In the genomic region with DNA sequence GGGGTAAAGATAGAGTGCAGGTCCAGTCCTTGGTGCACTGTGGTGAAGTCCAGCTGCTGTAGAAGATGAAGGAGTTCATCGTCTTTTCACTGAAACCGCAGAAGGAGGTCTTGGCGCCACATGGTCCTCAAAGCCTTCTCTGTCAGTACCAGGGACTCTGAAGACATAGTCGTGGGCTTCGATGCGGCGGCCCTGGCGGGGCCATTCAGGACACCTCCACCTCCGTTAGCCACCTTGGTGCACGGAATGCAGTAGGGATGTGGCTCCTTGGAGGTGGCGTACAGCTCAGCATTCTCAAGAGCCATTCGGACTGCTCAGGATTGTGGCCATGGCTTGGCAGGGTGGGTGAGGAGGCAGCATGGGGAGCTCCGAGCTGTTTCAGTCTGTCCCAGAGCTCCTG, we compare ENCODE assay signal across 26 cellular contexts.
"Had no signal": no experiment of that assay in that cellular context is flagged by ENCODE, and none has a peak within 500 bp of the region (broad histone marks: within the 10 kb centered on the region; RNA-seq: fewer than 3 reads in every experiment).

No MANE protein-coding gene starts in this region.

- H2AFZ ChIP-seq: parathyroid adenoma had no signal

- H3K4me1 Mint-ChIP-seq: naive B cell; naive thymus-derived CD8-positive, alpha-beta T cell; nephron progenitor cell; neural crest cell; stimulated activated naive B cell treated with anti-CD40 and anti-IgM and Interleukin-4, amounts not matched to agents 10 μg/mL and 1 μg/mL and 100 μg/mL, for 72 hours had no signal

- H3K9me3 Mint-ChIP-seq: naive B cell; naive thymus-derived CD8-positive, alpha-beta T cell; nephron progenitor cell; neural crest cell; stimulated activated naive B cell treated with anti-CD40 and anti-IgM and Interleukin-4, amounts not matched to agents 10 μg/mL and 1 μg/mL and 100 μg/mL, for 72 hours had no signal

- H3K27me3 Mint-ChIP-seq: progenitor cell of endocrine pancreas; stimulated activated naive B cell treated with anti-CD40 and anti-IgM and Interleukin-4, amounts not matched to agents 10 μg/mL and 1 μg/mL and 100 μg/mL, for 72 hours had no signal

- H3K4me3 ChIP-seq: ovary, psoas muscle, right lobe of liver, sigmoid colon, stomach, thoracic aorta, thyroid gland, tibial nerve, upper lobe of left lung, uterus had no signal

- H3K27me3 ChIP-seq: ovary, right lobe of liver, sigmoid colon, thyroid gland, tibial nerve, upper lobe of left lung, uterus had no signal

- H3K36me3 ChIP-seq: ovary, right lobe of liver, sigmoid colon, stomach, thoracic aorta, thyroid gland, tibial nerve, upper lobe of left lung, uterus had no signal

- H3K36me3 Mint-ChIP-seq: naive B cell; naive thymus-derived CD8-positive, alpha-beta T cell; stimulated activated naive B cell treated with anti-CD40 and anti-IgM and Interleukin-4, amounts not matched to agents 10 μg/mL and 1 μg/mL and 100 μg/mL, for 72 hours had no signal

- H3K27ac Mint-ChIP-seq: naive B cell; naive thymus-derived CD8-positive, alpha-beta T cell; nephron progenitor cell; progenitor cell of endocrine pancreas; stimulated activated naive B cell treated with anti-CD40 and anti-IgM and Interleukin-4, amounts not matched to agents 10 μg/mL and 1 μg/mL and 100 μg/mL, for 72 hours had no signal

- DNase-seq: naive B cell; naive thymus-derived CD8-positive, alpha-beta T cell; nephron progenitor cell; occipital lobe; ovary; psoas muscle; right lobe of liver; sigmoid colon; small intestine; stimulated activated CD4-positive, alpha-beta T cell treated with anti-CD3 and anti-CD28 coated beads, Interleukin-15, amount 100 ng/mL, for 24 hours; stimulated activated CD4-positive, alpha-beta T cell treated with anti-CD3 and anti-CD28 coated beads, Interleukin-2, amount 100 ng/mL, for 24 hours; stimulated activated CD4-positive, alpha-beta T cell treated with anti-CD3 and anti-CD28 coated beads, Interleukin-2, amount 100 ng/mL, for 48 hours; stimulated activated CD4-positive, alpha-beta T cell treated with anti-CD3 and anti-CD28 coated beads, Interleukin-4, amount 100 ng/mL, for 24 hours; stimulated activated naive B cell treated with anti-CD40 and anti-IgM and Interleukin-4, amounts not matched to agents 10 μg/mL and 1 μg/mL and 100 μg/mL, for 72 hours; stimulated activated naive CD4-positive, alpha-beta T cell treated with Interleukin-2 at 50 U/mL for 16 hours; stomach; thyroid gland; trophoblast cell; uterus had no signal

- H3K27ac ChIP-seq: ovary, parathyroid adenoma, psoas muscle, right lobe of liver, sigmoid colon, stomach, thoracic aorta, thyroid gland, tibial nerve, upper lobe of left lung, uterus had no signal

- H3K9ac ChIP-seq: parathyroid adenoma had no signal

- H3K4me3 Mint-ChIP-seq: naive thymus-derived CD8-positive, alpha-beta T cell; nephron progenitor cell; neural crest cell; stimulated activated naive B cell treated with anti-CD40 and anti-IgM and Interleukin-4, amounts not matched to agents 10 μg/mL and 1 μg/mL and 100 μg/mL, for 72 hours had no signal

- ATAC-seq: psoas muscle, right cardiac atrium had no signal

- H3K9me3 ChIP-seq: ovary, psoas muscle, right lobe of liver, sigmoid colon, stomach, thoracic aorta, thyroid gland, tibial nerve, upper lobe of left lung, uterus had no signal

- H3K4me1 ChIP-seq: parathyroid adenoma, psoas muscle, right lobe of liver, sigmoid colon, stomach, thyroid gland, tibial nerve, upper lobe of left lung, uterus had no signal
